Comparison of ENCODE assay signal across 8 cellular contexts in genomic region chr14:80850197-80850814, GRCh38.
DNase-seq lines count a peak whose midpoint lies in the region; ATAC-seq, FAIRE-seq and TF ChIP-seq lines count a peak whose summit lies in the region.

No MANE protein-coding gene starts in this region.

- no peaks in the 10 kb centered on the region for H3K9me3 ChIP-seq in heart right ventricle
- no peaks in the 10 kb centered on the region for H3K9me3 ChIP-seq in spleen

- 38% methylated on average over 4 of the region's 4 CpGs for WGBS in heart right ventricle, 2 donors
- 45 to 56% (median 47%) methylated on average over 4 of the region's 4 CpGs for WGBS in spleen, 5 donors

- H3K4me3 ChIP-seq in heart right ventricle, result no peak overlapping the region
- H3K4me3 ChIP-seq in spleen, result no peak overlapping the region

- H3K27me3 ChIP-seq in heart right ventricle, result no peaks in the 10 kb centered on the region
- H3K27me3 ChIP-seq in spleen (replicated peaks in 1 of 7), result no peaks in the 10 kb centered on the region

- TF ChIP-seq POLR2A in spleen (IDR thresholded peaks at IDR 0.05), result no peak

- DNase-seq in heart right ventricle (no peak), left cardiac atrium (no peak), SK-N-DZ (ENCODE audit: low spot score) (peak; percentile 8), frontal cortex (ENCODE audit: low spot score in 2 of 2) (no peak), spleen (no peak), NCI-H187 treated with DMSO at 0.1 percent for 48 hours (lab: John Stamatoyannopoulos, UW) (no peak)
- no peak for DNase-seq in activated naive CD4-positive, alpha-beta T cell treated with anti-CD3 and anti-CD28 coated beads, Interleukin-2, amount 50 U/mL, for 16 hours

- ATAC-seq in heart right ventricle (no peak), left cardiac atrium (no peak), HG03521 (IDR thresholded peaks at IDR 0.05; ENCODE audit: unreplicated experiment) (peak; percentile 45)

- intact Hi-C loops in heart right ventricle (cut with DNase I), result loop anchor here in 5 of 10 donors (5.0 to 10.0 kb wide), 4 partner anchors 793 to 1886 kb away; no protein-coding TSS in a partner anchor
- intact Hi-C loops in left cardiac atrium (cut with DNase I), result loop anchor here (2.0 to 10.0 kb wide), 3 partner anchors 794 to 1886 kb away; no protein-coding TSS in a partner anchor
- intact Hi-C loops in spleen (cut with DNase I; ENCODE audit: low total_unique reads), result no loop called here

- TF ChIP-seq CTCF in heart right ventricle (IDR thresholded peaks at IDR 0.05) (peak; percentile 29 to 74 (median 62)), spleen (IDR thresholded peaks at IDR 0.05 in 8 of 11, conservative IDR thresholded peaks at IDR 0.05 in 3 of 11) (peak in 10 of 11 experiments; percentile 28 to 64 (median 52))

- peak; percentile 97 for FAIRE-seq in frontal cortex (lab: Jason Lieb, UNC)

- H3K36me3 ChIP-seq in heart right ventricle (no peaks in the 10 kb centered on the region), spleen (no peaks in the 10 kb centered on the region)

- no peak overlapping the region for H3K27ac ChIP-seq in heart right ventricle
- no peak overlapping the region for H3K27ac ChIP-seq in spleen

- H3K4me1 ChIP-seq in heart right ventricle, result peaks cover 0 to 4% (median 0%) of the 10 kb centered on the region in 9 donors
- H3K4me1 ChIP-seq in spleen, result no peaks in the 10 kb centered on the region
